Comparison of ENCODE assay signal across 8 cellular contexts in the genomic region with DNA sequence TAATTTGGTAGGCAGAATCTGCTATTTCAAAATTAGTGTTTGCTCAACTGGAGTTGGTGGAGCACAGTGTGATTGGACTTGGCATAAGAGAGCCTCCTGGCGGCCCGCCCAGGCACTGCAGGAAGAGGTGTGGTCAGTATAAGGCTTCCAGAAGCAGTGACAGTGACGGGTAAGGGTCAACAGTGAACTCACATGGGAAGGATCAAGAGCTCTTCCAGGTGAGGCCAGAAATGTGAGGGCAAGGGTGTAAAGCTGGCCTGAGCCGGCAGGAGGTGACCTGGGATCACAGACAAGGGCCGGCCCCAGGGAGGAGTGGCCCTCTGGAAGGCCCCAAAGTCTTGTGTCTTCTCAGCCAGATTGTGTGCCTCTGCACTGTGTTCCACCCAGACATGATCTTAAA.
DNase-seq lines count a peak whose midpoint lies in the region; ATAC-seq and TF ChIP-seq lines count a peak whose summit lies in the region.

No MANE protein-coding gene starts in this region.

- TF ChIP-seq CTCF in GM12875 (IDR thresholded peaks at IDR 0.05; ENCODE audit: borderline replicate concordance, insufficient read depth, low read depth, low read length): peak; percentile 94
- TF ChIP-seq CTCF in epithelial cell of esophagus (IDR thresholded peaks at IDR 0.05; ENCODE audit: insufficient read depth, low read depth, low read length, missing control alignments): peak; percentile 70

- H3K4me3 ChIP-seq in GM12875 (ENCODE audit: low read depth, low read length): no peak overlapping the region
- H3K4me3 ChIP-seq in epithelial cell of esophagus (ENCODE audit: low read length): no peak overlapping the region
- H3K4me3 ChIP-seq in naive thymus-derived CD4-positive, alpha-beta T cell (ENCODE audit: low read length): no peak overlapping the region

- ATAC-seq in HG02678 (IDR thresholded peaks at IDR 0.05; ENCODE audit: unreplicated experiment) (peak; percentile 77), HG02840 (IDR thresholded peaks at IDR 0.05; ENCODE audit: low FRiP score, unreplicated experiment) (no peak)
- ATAC-seq in naive thymus-derived CD4-positive, alpha-beta T cell: peak; percentile 90
- ATAC-seq in stimulated activated naive CD8-positive, alpha-beta T cell treated with anti-CD3 and anti-CD28 coated beads, Interleukin-15, Interleukin-2, amounts not matched to agents 100 U/mL and 50 U/mL, for 24 hours: peak; percentile 81

- H3K27me3 ChIP-seq in naive thymus-derived CD4-positive, alpha-beta T cell (ENCODE audit: control insufficient read depth in 2 of 2, insufficient read depth in 2 of 2, low read length in 2 of 2): no peaks in the 10 kb centered on the region

- CTCF ChIA-PET in naive thymus-derived CD4-positive, alpha-beta T cell (lab: Charles Lee): interaction anchor here (1.9 to 2.0 kb wide), 2 partner anchors 84 to 185 kb away, joined by 4 to 9 read pairs; no protein-coding TSS in a partner anchor

- H3K36me3 ChIP-seq in naive thymus-derived CD4-positive, alpha-beta T cell (ENCODE audit: control insufficient read depth in 2 of 3, insufficient read depth in 3 of 3, low read length in 3 of 3): no peaks in the 10 kb centered on the region

- H3K4me1 Mint-ChIP-seq in naive thymus-derived CD4-positive, alpha-beta T cell: peaks cover 0 to 7% (median 0%) of the 10 kb centered on the region in 7 donors

- H3K27me3 Mint-ChIP-seq in naive thymus-derived CD4-positive, alpha-beta T cell: peaks cover 0 to 4% (median 0%) of the 10 kb centered on the region in 5 donors

- no peaks in the 10 kb centered on the region for H3K36me3 Mint-ChIP-seq in naive thymus-derived CD4-positive, alpha-beta T cell

- POLR2A ChIA-PET in naive thymus-derived CD4-positive, alpha-beta T cell (lab: Charles Lee): no interaction called here

- peak; percentile 16 for DNase-seq in NCI-H82 treated with DMSO at 0.1 percent for 48 hours (lab: John Stamatoyannopoulos, UW; ENCODE audit: unreplicated experiment)
- DNase-seq in activated CD8-positive, alpha-beta memory T cell treated with anti-CD3 and anti-CD28 coated beads for 24 hours: peak; percentile 86
- DNase-seq in epithelial cell of esophagus (ENCODE audit: low read depth): peak; percentile 68
- peak; percentile 8 to 76 (median 43) for DNase-seq in naive thymus-derived CD4-positive, alpha-beta T cell
- DNase-seq in stimulated activated naive CD8-positive, alpha-beta T cell treated with anti-CD3 and anti-CD28 coated beads, Interleukin-15, Interleukin-2, amounts not matched to agents 100 U/mL and 50 U/mL, for 24 hours: peak; percentile 83

- intact Hi-C loops in naive thymus-derived CD4-positive, alpha-beta T cell (cut with micrococcal nuclease): loop anchor here (1.0 to 5.0 kb wide), 4 partner anchors 68 to 268 kb away; no protein-coding TSS in a partner anchor

- H3K9me3 Mint-ChIP-seq in naive thymus-derived CD4-positive, alpha-beta T cell: no peaks in the 10 kb centered on the region

- no peaks in the 10 kb centered on the region for H3K9me3 ChIP-seq in naive thymus-derived CD4-positive, alpha-beta T cell (ENCODE audit: control insufficient read depth in 2 of 3, low read length in 3 of 3)

- no peak overlapping the region for H3K4me3 Mint-ChIP-seq in naive thymus-derived CD4-positive, alpha-beta T cell

- H3K27ac ChIP-seq in naive thymus-derived CD4-positive, alpha-beta T cell (ENCODE audit: low read depth, low read length): no peak overlapping the region

- H3K27ac Mint-ChIP-seq in naive thymus-derived CD4-positive, alpha-beta T cell: peak overlapping the region in 1 of 9 donors; percentile 52

- H3K4me1 ChIP-seq in naive thymus-derived CD4-positive, alpha-beta T cell (ENCODE audit: control insufficient read depth in 2 of 2, insufficient read depth in 2 of 2, low read length in 2 of 2): no peaks in the 10 kb centered on the region

Comparison
In these comparisons a context has a peak if more than half of its experiments do, and no peak if none do; other contexts are left out.
1. DNase-seq: peak in every context shown above with its lines; median percentile 86 in activated CD8-positive, alpha-beta memory T cell treated with anti-CD3 and anti-CD28 coated beads for 24 hours; 83 in stimulated activated naive CD8-positive, alpha-beta T cell treated with anti-CD3 and anti-CD28 coated beads, Interleukin-15, Interleukin-2, amounts not matched to agents 100 U/mL and 50 U/mL, for 24 hours; 68 in epithelial cell of esophagus; 43 in naive thymus-derived CD4-positive, alpha-beta T cell; 16 in NCI-H82 treated with DMSO at 0.1 percent for 48 hours.